Comparison of ENCODE assay signal across 2 cellular contexts in the genomic region with DNA sequence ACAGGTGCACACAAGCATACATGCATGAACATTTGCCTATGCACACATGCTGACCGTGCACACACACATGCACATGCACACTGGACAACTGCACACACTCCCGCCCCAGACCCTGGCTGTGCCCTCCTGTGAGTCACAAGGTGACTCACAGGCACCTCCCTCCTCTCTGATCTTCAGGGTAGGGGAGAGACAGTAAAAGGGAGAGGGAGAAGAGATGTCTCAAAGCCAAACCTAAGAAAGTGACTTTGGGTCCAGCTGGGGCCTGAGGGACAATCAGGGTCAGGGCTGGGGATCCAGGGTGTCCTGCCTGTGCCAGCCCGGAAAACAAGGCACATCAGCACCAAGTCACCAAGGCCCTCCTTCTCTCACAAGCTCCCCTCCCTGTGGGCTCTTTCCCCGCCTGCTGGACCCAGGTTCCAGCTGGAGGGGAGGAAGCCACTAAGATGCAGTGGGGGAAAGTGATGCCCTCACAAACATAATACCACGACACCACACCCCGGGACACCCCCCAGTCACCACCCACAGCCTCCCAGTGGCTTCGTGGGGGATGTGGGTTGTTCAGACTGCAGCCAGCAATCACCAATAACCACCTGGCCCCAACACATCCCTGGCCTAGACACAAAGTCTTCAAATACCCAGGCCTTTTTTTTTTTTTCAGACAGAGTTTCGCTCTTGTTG.
TF ChIP-seq lines count a peak whose summit lies in the region.

No MANE protein-coding gene starts in this region.

TF ChIP-seq in A549, 52 proteins besides CTCF, POLR2A, EP300 and RAD21 (continued from another document):
- TF ChIP-seq BHLHE40 (IDR thresholded peaks at IDR 0.05; ENCODE audit: low read depth, low read length) (no peak), ZNF302 (CRISPR knock-in tag; IDR thresholded peaks at IDR 0.05) (no peak), E2F6 (IDR thresholded peaks at IDR 0.05; ENCODE audit: borderline replicate concordance, low read depth) (peak; percentile 60; the same call in 1 of the 2 replicates), TFCP2L1 (CRISPR knock-in tag; IDR thresholded peaks at IDR 0.05) (no peak), KDM1A (IDR thresholded peaks at IDR 0.05; ENCODE audit: low read depth) (no peak), RCOR1 (IDR thresholded peaks at IDR 0.05; ENCODE audit: low read depth, low read length) (no peak), RFX5 (IDR thresholded peaks at IDR 0.05) (no peak), ZSCAN20 (CRISPR knock-in tag; IDR thresholded peaks at IDR 0.05) (no peak), EHF (CRISPR knock-in tag; IDR thresholded peaks at IDR 0.05) (no peak), HEYL (CRISPR knock-in tag; IDR thresholded peaks at IDR 0.05) (no peak), FOSL2 (IDR thresholded peaks at IDR 0.05) (peak; percentile 81), FOSL2 (CRISPR knock-in tag; IDR thresholded peaks at IDR 0.05) (peak; percentile 93), BCL3 (IDR thresholded peaks at IDR 0.05) (no peak), MAFK (IDR thresholded peaks at IDR 0.05; ENCODE audit: partially characterized antibody) (peak; percentile 3), RARB (CRISPR knock-in tag; IDR thresholded peaks at IDR 0.05) (no peak)
- TF ChIP-seq, protein P1, sequence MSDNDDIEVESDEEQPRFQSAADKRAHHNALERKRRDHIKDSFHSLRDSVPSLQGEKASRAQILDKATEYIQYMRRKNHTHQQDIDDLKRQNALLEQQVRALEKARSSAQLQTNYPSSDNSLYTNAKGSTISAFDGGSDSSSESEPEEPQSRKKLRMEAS (IDR thresholded peaks at IDR 0.05): peak; percentile 70; the same call in 1 of the 2 replicates

TF ChIP-seq in WTC11, 78 proteins besides CTCF, POLR2A, EP300 and RAD21:
- TF ChIP-seq, protein P2, sequence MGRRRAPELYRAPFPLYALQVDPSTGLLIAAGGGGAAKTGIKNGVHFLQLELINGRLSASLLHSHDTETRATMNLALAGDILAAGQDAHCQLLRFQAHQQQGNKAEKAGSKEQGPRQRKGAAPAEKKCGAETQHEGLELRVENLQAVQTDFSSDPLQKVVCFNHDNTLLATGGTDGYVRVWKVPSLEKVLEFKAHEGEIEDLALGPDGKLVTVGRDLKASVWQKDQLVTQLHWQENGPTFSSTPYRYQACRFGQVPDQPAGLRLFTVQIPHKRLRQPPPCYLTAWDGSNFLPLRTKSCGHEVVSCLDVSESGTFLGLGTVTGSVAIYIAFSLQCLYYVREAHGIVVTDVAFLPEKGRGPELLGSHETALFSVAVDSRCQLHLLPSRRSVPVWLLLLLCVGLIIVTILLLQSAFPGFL (CRISPR knock-in tag; IDR thresholded peaks at IDR 0.05; ENCODE audit: borderline replicate concordance): no peak
- TF ChIP-seq ZMAT4 (CRISPR knock-in tag; IDR thresholded peaks at IDR 0.05) (no peak), FOXK1 (CRISPR knock-in tag; IDR thresholded peaks at IDR 0.05) (no peak), TEAD4 (CRISPR knock-in tag; IDR thresholded peaks at IDR 0.05) (no peak), GABPB1 (CRISPR knock-in tag; IDR thresholded peaks at IDR 0.05) (no peak), NR1H2 (CRISPR knock-in tag; IDR thresholded peaks at IDR 0.05) (no peak)
